2 cellular contexts compared by ENCODE assay signal in genomic region chr10:93599778-93600177, GRCh38.
TF ChIP-seq lines count a peak whose summit lies in the region.

No MANE protein-coding gene starts in this region.

TF ChIP-seq in GM23338, 12 proteins besides CTCF, POLR2A, EP300 and RAD21:
- TF ChIP-seq CREB1 (CRISPR knock-in tag; IDR thresholded peaks at IDR 0.05; ENCODE audit: low read depth) (no peak), ZNF114 (CRISPR knock-in tag; IDR thresholded peaks at IDR 0.05) (no peak), REST (IDR thresholded peaks at IDR 0.05; ENCODE audit: unreplicated experiment) (no peak), EZH2phosphoT487 (IDR thresholded peaks at IDR 0.05; ENCODE audit: unreplicated experiment) (no peak), EZH2 (IDR thresholded peaks at IDR 0.05; ENCODE audit: low read depth, unreplicated experiment) (no peak), STAT1 (IDR thresholded peaks at IDR 0.05; ENCODE audit: unreplicated experiment) (no peak), POLR2AphosphoS5 (IDR thresholded peaks at IDR 0.05; ENCODE audit: low read depth) (no peak), ETS1 (IDR thresholded peaks at IDR 0.05) (no peak), ZNF331 (CRISPR knock-in tag; IDR thresholded peaks at IDR 0.05; ENCODE audit: low read depth) (no peak), JUNB (IDR thresholded peaks at IDR 0.05; ENCODE audit: unreplicated experiment) (no peak), ZNF462 (CRISPR knock-in tag; IDR thresholded peaks at IDR 0.05) (no peak), NANOG (IDR thresholded peaks at IDR 0.05; ENCODE audit: borderline replicate concordance) (no peak)

TF ChIP-seq in liver, 16 proteins besides CTCF, POLR2A, EP300 and RAD21 (continued from another document):
- TF ChIP-seq EGR1 (IDR thresholded peaks at IDR 0.05; ENCODE audit: low read depth in 2 of 2) (no peak), FOXA1 (IDR thresholded peaks at IDR 0.05) (no peak), NR2F2 (IDR thresholded peaks at IDR 0.05) (no peak), HNF4G (IDR thresholded peaks at IDR 0.05) (no peak), ZBTB33 (IDR thresholded peaks at IDR 0.05) (no peak), REST (IDR thresholded peaks at IDR 0.05) (no peak), TAF1 (conservative IDR thresholded peaks at IDR 0.05) (no peak), RXRA (IDR thresholded peaks at IDR 0.05) (no peak), FOXA2 (IDR thresholded peaks at IDR 0.05) (no peak)
